ENCODE assay signal across 8 cellular contexts in the genomic region with DNA sequence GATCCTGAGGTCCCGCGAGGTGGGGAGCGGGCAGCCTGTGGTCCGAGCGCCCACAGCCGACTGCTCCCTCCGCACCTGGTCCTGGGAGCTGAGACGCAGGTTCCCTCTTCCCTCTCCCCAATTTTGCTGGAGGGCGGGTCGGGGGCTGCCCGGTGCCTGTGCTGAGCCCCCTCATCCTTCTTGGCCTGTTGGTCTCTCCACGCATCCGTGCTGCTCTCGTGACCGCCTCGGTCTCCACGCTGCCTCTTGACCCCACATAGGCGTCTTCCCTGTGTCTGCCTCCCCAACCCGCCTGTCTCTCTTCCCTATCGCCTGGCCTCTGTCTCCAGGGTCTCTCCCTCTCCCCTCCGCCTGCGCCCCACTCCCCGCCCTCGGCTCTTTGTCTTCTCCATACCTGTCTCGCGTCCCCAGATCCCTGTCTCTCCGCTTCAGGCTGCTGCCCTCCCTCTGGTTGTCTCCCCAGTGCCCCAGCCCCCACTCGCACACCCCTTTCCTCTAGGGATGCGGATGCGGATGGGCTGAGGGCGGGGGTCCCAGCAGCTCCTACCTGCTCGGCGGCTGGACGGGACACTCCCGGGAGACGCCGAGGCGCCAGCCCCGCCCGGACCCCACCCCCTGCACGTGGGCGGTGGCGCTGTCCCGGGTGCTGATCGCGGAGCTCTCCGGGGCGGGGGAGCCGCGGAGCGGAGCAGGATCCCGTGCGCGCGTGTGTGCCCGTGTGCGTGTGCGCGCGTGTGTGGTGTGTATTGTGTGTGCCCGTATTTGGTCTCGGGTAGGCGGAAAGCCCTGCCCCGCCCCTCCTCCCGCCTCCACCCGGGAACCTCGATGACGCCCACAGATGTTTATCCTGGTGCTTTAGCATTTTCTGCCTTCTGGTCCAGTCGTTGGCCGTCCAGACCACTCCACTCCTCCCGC. TPM values are rescaled to one million over a fixed set of nuclear protein-coding genes. Genes with fewer than 3 reads are reported as not detected.
DNase-seq lines count a peak whose midpoint lies in the region; ATAC-seq, FAIRE-seq and TF ChIP-seq lines count a peak whose summit lies in the region.
"Had no signal": no experiment of that assay in that cellular context is flagged by ENCODE, and none has a peak within 500 bp of the region (broad histone marks: within the 10 kb centered on the region; RNA-seq: fewer than 3 reads in every experiment).

A gene (minus strand): TSS at position 720 of the 915 bp plus-strand sequence. CDS start 1,248 bp downstream, outside the sequence.

- ATAC-seq in GM21423 (IDR thresholded peaks at IDR 0.05; ENCODE audit: unreplicated experiment) (peak; percentile 4), HG03095 (IDR thresholded peaks at IDR 0.05; ENCODE audit: unreplicated experiment) (no peak)

- H3K4me3 ChIP-seq in esophagus muscularis mucosa: peak within 1 kb of the TSS; percentile 37 to 50 (median 42)

- intact Hi-C loops in esophagus muscularis mucosa (cut with DNase I): no loop called here

- no peak for TF ChIP-seq POLR2A in esophagus muscularis mucosa (IDR thresholded peaks at IDR 0.05; ENCODE audit: low read depth)

- peaks cover 8 to 95% (median 66%) of the 10 kb centered on the region in 4 donors for H3K27me3 ChIP-seq in esophagus muscularis mucosa

- peaks cover 80% of the 10 kb centered on the region for H3K27me3 Mint-ChIP-seq in activated T-cell treated with anti-CD3 and anti-CD28 coated beads, Interleukin-2, amount 50 U/mL, for 24 hours

- no peaks in the 10 kb centered on the region for H3K36me3 ChIP-seq in esophagus muscularis mucosa

- peaks cover 19% of the 10 kb centered on the region for H3K4me1 Mint-ChIP-seq in activated T-cell treated with anti-CD3 and anti-CD28 coated beads, Interleukin-2, amount 50 U/mL, for 24 hours (ENCODE audit: low read depth)

- DNase-seq in NCI-H2227 (lab: John Stamatoyannopoulos, UW; ENCODE audit: unreplicated experiment) (peak; percentile 87), esophagus muscularis mucosa (ENCODE audit: extremely low spot score) (no peak), occipital lobe (lab: John Stamatoyannopoulos, UW) (peak; percentile 13), urothelium cell line (ENCODE audit: low spot score) (peak; percentile 85)
- DNase-seq in activated T-cell treated with anti-CD3 and anti-CD28 coated beads, Interleukin-2, amount 50 U/mL, for 24 hours: peak; percentile 82

- peak within 1 kb of the TSS; percentile 59 for H3K4me3 Mint-ChIP-seq in activated T-cell treated with anti-CD3 and anti-CD28 coated beads, Interleukin-2, amount 50 U/mL, for 24 hours

- H3K27ac ChIP-seq in esophagus muscularis mucosa (replicated peaks in 1 of 4): no peak within 1 kb of the TSS

- WGBS in esophagus muscularis mucosa: 2% methylated on average over 33 of the region's 71 CpGs

- H3K9me3 Mint-ChIP-seq in activated T-cell treated with anti-CD3 and anti-CD28 coated beads, Interleukin-2, amount 50 U/mL, for 24 hours: no peaks in the 10 kb centered on the region

- no peak for TF ChIP-seq EP300 in esophagus muscularis mucosa (IDR thresholded peaks at IDR 0.05)

- no peak within 1 kb of the TSS for H3K27ac Mint-ChIP-seq in activated T-cell treated with anti-CD3 and anti-CD28 coated beads, Interleukin-2, amount 50 U/mL, for 24 hours

- peaks cover 12 to 22% (median 17%) of the 10 kb centered on the region in 4 donors for H3K4me1 ChIP-seq in esophagus muscularis mucosa

- TF ChIP-seq CTCF in esophagus muscularis mucosa (IDR thresholded peaks at IDR 0.05): no peak

- H3K36me3 Mint-ChIP-seq in activated T-cell treated with anti-CD3 and anti-CD28 coated beads, Interleukin-2, amount 50 U/mL, for 24 hours (ENCODE audit: low read depth): no peaks in the 10 kb centered on the region

- FAIRE-seq in urothelium cell line (lab: Jason Lieb, UNC): no peak
- FAIRE-seq: colon had no signal

- no peaks in the 10 kb centered on the region for H3K9me3 ChIP-seq in esophagus muscularis mucosa

RNA-seq across cellular contexts. Expression of the gene that starts here (rescaled TPM):
- total RNA-seq in esophagus muscularis mucosa (1 to 10 TPM in 2 of 4 donors, under 1 TPM in 1, not detected in 1; 0.80 to 2.1 (median 1.7) TPM), occipital lobe (36.8 TPM)

Comparison
In these comparisons a context has a peak if more than half of its experiments do, and no peak if none do; other contexts are left out.
1. RNA of the gene that starts here (total RNA-seq): 36.8 TPM in occipital lobe (single experiment); 0.80 to 2.1 TPM in esophagus muscularis mucosa; every median in the first group is over 10 times any median in the second.